ENCODE assay signal across 8 cellular contexts in genomic region chr16:67349172-67349571, GRCh38.
DNase-seq lines count a peak whose midpoint lies in the region; ATAC-seq and TF ChIP-seq lines count a peak whose summit lies in the region.

No MANE protein-coding gene starts in this region.

- peak; percentile 56 for ATAC-seq in central memory CD8-positive, alpha-beta T cell (replicated peaks; ENCODE audit: extremely low read depth, poor library complexity, severe bottlenecking)
- no peak for ATAC-seq in HG02885 (IDR thresholded peaks at IDR 0.05; ENCODE audit: poor library complexity, unreplicated experiment)
- ATAC-seq in GM18498 (IDR thresholded peaks at IDR 0.05; ENCODE audit: unreplicated experiment), result no peak

- no peaks in the 10 kb centered on the region for H3K4me1 Mint-ChIP-seq in central memory CD8-positive, alpha-beta T cell

- DNase-seq in NCI-H2107 treated with DMSO at 0.1 percent for 48 hours (lab: John Stamatoyannopoulos, UW; ENCODE audit: unreplicated experiment) (peak; percentile 22), NCI-H2107 (lab: John Stamatoyannopoulos, UW) (no peak), NCI-H1694 treated with DMSO at 0.1 percent for 48 hours (lab: John Stamatoyannopoulos, UW) (peak; percentile 41), retina (peak; percentile 14), GM13976 (ENCODE audit: low spot score) (no peak)
- no peak for DNase-seq in central memory CD8-positive, alpha-beta T cell (ENCODE audit: low spot score in 2 of 2)

- TF ChIP-seq CTCF in GM13976 (IDR thresholded peaks at IDR 0.05; ENCODE audit: borderline replicate concordance, control extremely low read depth, extremely low read depth, insufficient read depth, missing control alignments), result no peak

- no peaks in the 10 kb centered on the region for H3K36me3 Mint-ChIP-seq in central memory CD8-positive, alpha-beta T cell (ENCODE audit: insufficient read depth)

- no peaks in the 10 kb centered on the region for H3K9me3 Mint-ChIP-seq in central memory CD8-positive, alpha-beta T cell

- in situ Hi-C loops in GM13976 (cut with MboI; ENCODE audit: low sequenced_read_pairs, unreplicated experiment), result no loop called here

- no peak overlapping the region for H3K4me3 Mint-ChIP-seq in central memory CD8-positive, alpha-beta T cell

- H3K27ac Mint-ChIP-seq in central memory CD8-positive, alpha-beta T cell (ENCODE audit: low read depth), result no peak overlapping the region

- H3K27me3 Mint-ChIP-seq in central memory CD8-positive, alpha-beta T cell, result no peaks in the 10 kb centered on the region

Comparison
In these comparisons a context has a peak if more than half of its experiments do, and no peak if none do; other contexts are left out.
1. DNase-seq: peak in NCI-H2107 treated with DMSO at 0.1 percent for 48 hours (single experiment), NCI-H1694 treated with DMSO at 0.1 percent for 48 hours (single experiment) and retina (single experiment); none in NCI-H2107 (single experiment), central memory CD8-positive, alpha-beta T cell (0 of 2) and GM13976 (single experiment).